ENCODE assay signal across 11 cellular contexts in genomic region chr12:83473408-83474095, GRCh38.
DNase-seq lines count a peak whose midpoint lies in the region; ATAC-seq and TF ChIP-seq lines count a peak whose summit lies in the region.
"Had no signal": no experiment of that assay in that cellular context is flagged by ENCODE, and none has a peak within 500 bp of the region (broad histone marks: within the 10 kb centered on the region; RNA-seq: fewer than 3 reads in every experiment).

No MANE protein-coding gene starts in this region.

- H3K79me2 ChIP-seq in GM23338 (replicated peaks; ENCODE audit: insufficient read depth): no peaks in the 10 kb centered on the region

- H3K27me3 ChIP-seq in GM23338 (ENCODE audit: insufficient read depth) (no peaks in the 10 kb centered on the region), kidney epithelial cell (ENCODE audit: control insufficient read depth, insufficient read depth, low read length) (no peaks in the 10 kb centered on the region)
- H3K27me3 ChIP-seq: suprapubic skin had no signal

- H3F3A ChIP-seq in GM23338 (replicated peaks; ENCODE audit: low read depth): no peaks in the 10 kb centered on the region

- no peak for TF ChIP-seq CTCF in GM23338 (conservative IDR thresholded peaks at IDR 0.05; ENCODE audit: low read depth in 2 of 2)
- no peak for TF ChIP-seq CTCF in kidney epithelial cell (IDR thresholded peaks at IDR 0.05; ENCODE audit: insufficient read depth, low read length, poor library complexity, severe bottlenecking)

- H2AFZ ChIP-seq in GM23338: 0 out of 2 replicates have a peak overlapping the region, but pooled peaks have one; percentile 19

- ATAC-seq in GM19025 (IDR thresholded peaks at IDR 0.05; ENCODE audit: low read depth, unreplicated experiment): peak; percentile 98
- ATAC-seq in GM23338: no peak
- peak; percentile 99 for ATAC-seq in HG03354 (IDR thresholded peaks at IDR 0.05; ENCODE audit: poor library complexity, severe bottlenecking, unreplicated experiment)

- H3K4me3 ChIP-seq in GM23338 (no peak overlapping the region), kidney epithelial cell (ENCODE audit: low read depth, low read length) (no peak overlapping the region)
- H3K4me3 ChIP-seq: suprapubic skin had no signal

- H3K27ac Mint-ChIP-seq in GM23338: no peak overlapping the region

- no peaks in the 10 kb centered on the region for H4K20me1 ChIP-seq in GM23338 (replicated peaks; ENCODE audit: insufficient read depth)

- H3K4me1 Mint-ChIP-seq in GM23338: peaks cover 21% of the 10 kb centered on the region

- H3K36me3 Mint-ChIP-seq in GM23338 (ENCODE audit: low read depth): no peaks in the 10 kb centered on the region

- H3K4me1 ChIP-seq in GM23338 (ENCODE audit: insufficient read depth): peaks cover 4% of the 10 kb centered on the region; the same call in 1 of the 2 replicates
- H3K4me1 ChIP-seq: suprapubic skin had no signal

- H3K9me2 ChIP-seq in GM23338 (ENCODE audit: insufficient read depth): no peaks in the 10 kb centered on the region

- H3K4me2 ChIP-seq in GM23338: no peak overlapping the region

- H3K27ac ChIP-seq in GM23338 (ENCODE audit: low read depth): no peak overlapping the region
- H3K27ac ChIP-seq: suprapubic skin had no signal

- H3K36me3 ChIP-seq in GM23338 (ENCODE audit: insufficient read depth): no peaks in the 10 kb centered on the region
- H3K36me3 ChIP-seq in kidney epithelial cell (ENCODE audit: control insufficient read depth, insufficient read depth, low read length): no peaks in the 10 kb centered on the region
- H3K36me3 ChIP-seq: suprapubic skin had no signal

- no peak overlapping the region for H3K4me3 Mint-ChIP-seq in GM23338

- DNase-seq in GM23338 (ENCODE audit: low spot score): no peak
- DNase-seq in kidney epithelial cell (ENCODE audit: low read depth): peak; percentile 57
- DNase-seq in NCI-H146 (lab: John Stamatoyannopoulos, UW): no peak
- no peak for DNase-seq in stimulated activated CD4-positive, alpha-beta T cell treated with anti-CD3 and anti-CD28 coated beads, Interleukin-15, amount 100 ng/mL, for 24 hours
- DNase-seq in COR-L47 (lab: John Stamatoyannopoulos, UW): no peak
- no peak for DNase-seq in NCI-H2029 (lab: John Stamatoyannopoulos, UW)
- DNase-seq: activated CD8-positive, alpha-beta memory T cell treated with anti-CD3 and anti-CD28 coated beads for 24 hours; NCI-H446 treated with DMSO at 0.1 percent for 48 hours had no signal

- no peaks in the 10 kb centered on the region for H3K9me3 Mint-ChIP-seq in GM23338

- H3K27me3 Mint-ChIP-seq in GM23338 (ENCODE audit: insufficient read depth, low read depth, poor library complexity): no peaks in the 10 kb centered on the region

TF ChIP-seq in GM23338, 12 proteins besides CTCF, POLR2A, EP300 and RAD21 (continues in another document):
- TF ChIP-seq ZNF462 (CRISPR knock-in tag; IDR thresholded peaks at IDR 0.05): no peak
- TF ChIP-seq POLR2AphosphoS5 (IDR thresholded peaks at IDR 0.05; ENCODE audit: low read depth): no peak
- no peak for TF ChIP-seq EZH2 (IDR thresholded peaks at IDR 0.05; ENCODE audit: low read depth, unreplicated experiment)
- TF ChIP-seq ZNF114 (CRISPR knock-in tag; IDR thresholded peaks at IDR 0.05): no peak
- no peak for TF ChIP-seq STAT1 (IDR thresholded peaks at IDR 0.05; ENCODE audit: unreplicated experiment)
- no peak for TF ChIP-seq ETS1 (IDR thresholded peaks at IDR 0.05)
- no peak for TF ChIP-seq REST (IDR thresholded peaks at IDR 0.05; ENCODE audit: unreplicated experiment)
- no peak for TF ChIP-seq ZNF331 (CRISPR knock-in tag; IDR thresholded peaks at IDR 0.05; ENCODE audit: low read depth)
- no peak for TF ChIP-seq CREB1 (CRISPR knock-in tag; IDR thresholded peaks at IDR 0.05; ENCODE audit: low read depth)
